ENCODE assay signal across 25 cellular contexts in the genomic region with DNA sequence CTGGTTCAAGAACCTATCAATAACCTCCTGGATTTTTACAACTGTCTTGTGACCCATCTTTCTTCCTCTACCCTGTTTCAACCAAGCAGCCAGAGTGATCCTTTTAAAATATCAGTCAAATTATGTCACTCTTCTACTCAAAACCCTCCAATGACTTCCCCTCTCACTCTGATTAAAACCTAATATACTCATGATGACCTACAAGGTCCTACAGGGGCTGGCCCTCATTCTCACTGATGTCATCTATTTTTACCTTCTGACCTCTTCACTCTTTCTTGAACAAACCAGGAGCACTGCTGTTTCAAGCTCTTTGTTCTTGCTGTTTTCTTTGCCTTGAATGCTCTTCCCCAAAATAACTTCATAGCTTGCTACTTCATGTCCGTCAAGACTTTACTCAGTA. TPM values are rescaled to one million over a fixed set of nuclear protein-coding genes. Genes with fewer than 3 reads are reported as not detected.
A peak's percentile ranks its signal among the peaks of the same experiment; 100 is the strongest.
DNase-seq lines count a peak whose midpoint lies in the region; ATAC-seq, FAIRE-seq and TF ChIP-seq lines count a peak whose summit lies in the region.
"Had no signal": no experiment of that assay in that cellular context is flagged by ENCODE, and none has a peak within 500 bp of the region (broad histone marks: within the 10 kb centered on the region; RNA-seq: fewer than 3 reads in every experiment).

No MANE protein-coding gene starts in this region.

- no CpG with 5 or more reads among the region's 1 CpG for WGBS in mesendoderm (ENCODE audit: extremely low coverage, insufficient coverage, low lambda C conversion rate)

- no peak overlapping the region for H3K56ac ChIP-seq in mesendoderm (ENCODE audit: low read length)

- no peak overlapping the region for H3K23ac ChIP-seq in mesendoderm (ENCODE audit: low read length)

- H3K9me3 Mint-ChIP-seq in stimulated activated effector memory CD8-positive, alpha-beta T cell treated with anti-CD3 and anti-CD28 coated beads, Interleukin-12 subunit alpha, Interleukin-12 subunit beta, amount 100 ng/mL, for 72 hours = no peaks in the 10 kb centered on the region
- H3K9me3 Mint-ChIP-seq: CD14-positive monocyte; CD4-positive, alpha-beta memory T cell; CD4-positive, CD25-positive, alpha-beta regulatory T cell had no signal

- no peak overlapping the region for H4K8ac ChIP-seq in mesendoderm (ENCODE audit: low read depth, low read length)

- H3K4me3 Mint-ChIP-seq in stimulated activated effector memory CD8-positive, alpha-beta T cell treated with anti-CD3 and anti-CD28 coated beads, Interleukin-12 subunit alpha, Interleukin-12 subunit beta, amount 100 ng/mL, for 72 hours = no peak overlapping the region
- H3K4me3 Mint-ChIP-seq: CD14-positive monocyte; CD4-positive, alpha-beta memory T cell; CD4-positive, CD25-positive, alpha-beta regulatory T cell; CD8-positive, alpha-beta memory T cell had no signal

- DNase-seq in GM12891 (ENCODE audit: insufficient read length, low spot score) (no peak), mesendoderm (no peak), NCI-H146 (lab: John Stamatoyannopoulos, UW) (no peak), epidermal melanocyte (ENCODE audit: insufficient read length, low spot score) (no peak)
- DNase-seq in stimulated activated effector memory CD8-positive, alpha-beta T cell treated with anti-CD3 and anti-CD28 coated beads, Interleukin-12 subunit alpha, Interleukin-12 subunit beta, amount 100 ng/mL, for 72 hours (ENCODE audit: low spot score in 2 of 2) = no peak
- DNase-seq: 8988T; ACHN; BE2C; C1 segment of cervical spinal cord; CD4-positive, alpha-beta memory T cell; CD4-positive, CD25-positive, alpha-beta regulatory T cell; CD8-positive, alpha-beta memory T cell; COR-L47; DMS 273 treated with DMSO at 0.1 percent for 48 hours; DMS153; DMS79 treated with DMSO at 0.1 percent for 48 hours; GF-D8 had no signal

- H3K36me3 ChIP-seq in OCI-LY3 (replicated peaks; ENCODE audit: low read depth, low read length) = no peaks in the 10 kb centered on the region
- H3K36me3 ChIP-seq in mesendoderm (ENCODE audit: control insufficient read depth, insufficient read depth, low read length) = no peaks in the 10 kb centered on the region
- H3K36me3 ChIP-seq: BE2C, BLaER1 had no signal

- H3K27ac ChIP-seq in OCI-LY3 (ENCODE audit: low read length) = peak overlapping the region; percentile 24
- no peak overlapping the region for H3K27ac ChIP-seq in mesendoderm (ENCODE audit: low read depth, low read length)
- H3K27ac ChIP-seq: BLaER1 had no signal

- no peaks in the 10 kb centered on the region for H4K20me1 ChIP-seq in OCI-LY3 (ENCODE audit: insufficient read depth, low read length)
- H4K20me1 ChIP-seq: BLaER1 had no signal

- no peak overlapping the region for H3K27ac Mint-ChIP-seq in stimulated activated effector memory CD8-positive, alpha-beta T cell treated with anti-CD3 and anti-CD28 coated beads, Interleukin-12 subunit alpha, Interleukin-12 subunit beta, amount 100 ng/mL, for 72 hours
- H3K27ac Mint-ChIP-seq: CD14-positive monocyte; CD4-positive, alpha-beta memory T cell; CD4-positive, CD25-positive, alpha-beta regulatory T cell; CD8-positive, alpha-beta memory T cell had no signal

- H2BK15ac ChIP-seq in mesendoderm (replicated peaks; ENCODE audit: low read depth) = peak overlapping the region; percentile 6

- no peak overlapping the region for H2BK120ac ChIP-seq in mesendoderm (ENCODE audit: low read depth, low read length)

- no peak overlapping the region for H3K4ac ChIP-seq in mesendoderm (ENCODE audit: low read depth, low read length)

- no peak overlapping the region for H3K18ac ChIP-seq in mesendoderm (ENCODE audit: low read length)

- ATAC-seq in stimulated activated effector memory CD8-positive, alpha-beta T cell treated with anti-CD3 and anti-CD28 coated beads, Interleukin-12 subunit alpha, Interleukin-12 subunit beta, amount 100 ng/mL, for 72 hours = peak; percentile 29
- no peak for ATAC-seq in HG02588 (IDR thresholded peaks at IDR 0.05; ENCODE audit: unreplicated experiment)
- ATAC-seq in GM18519 (IDR thresholded peaks at IDR 0.05; ENCODE audit: low FRiP score, unreplicated experiment) = no peak

- H3K4me2 ChIP-seq in OCI-LY3 (ENCODE audit: low read length) (peak overlapping the region; percentile 45), mesendoderm (ENCODE audit: low read length) (no peak overlapping the region)
- H3K4me2 ChIP-seq: BLaER1 had no signal

- H3K9me3 ChIP-seq in OCI-LY3 (ENCODE audit: insufficient read depth, low read length) = no peaks in the 10 kb centered on the region
- H3K9me3 ChIP-seq: BE2C, BLaER1 had no signal

- TF ChIP-seq CTCF in OCI-LY3 (IDR thresholded peaks at IDR 0.05; ENCODE audit: low read depth, low read length) = no peak

- peak overlapping the region; percentile 25; the same call in 1 of the 2 replicates for H2AFZ ChIP-seq in OCI-LY3 (ENCODE audit: low read depth, low read length)

- H3K79me1 ChIP-seq in mesendoderm (ENCODE audit: low read length) = no peaks in the 10 kb centered on the region

- H3K4me1 ChIP-seq in OCI-LY3 (ENCODE audit: low read length) = peaks cover 41% of the 10 kb centered on the region
- peaks cover 3% of the 10 kb centered on the region for H3K4me1 ChIP-seq in mesendoderm (ENCODE audit: control insufficient read depth, low read depth, low read length)
- H3K4me1 ChIP-seq: BLaER1 had no signal

- H3K79me2 ChIP-seq in OCI-LY3 (ENCODE audit: low read length) = no peaks in the 10 kb centered on the region
- H3K79me2 ChIP-seq in mesendoderm (ENCODE audit: control insufficient read depth, insufficient read depth, low read length) = no peaks in the 10 kb centered on the region

- no peaks in the 10 kb centered on the region for H3K4me1 Mint-ChIP-seq in stimulated activated effector memory CD8-positive, alpha-beta T cell treated with anti-CD3 and anti-CD28 coated beads, Interleukin-12 subunit alpha, Interleukin-12 subunit beta, amount 100 ng/mL, for 72 hours
- H3K4me1 Mint-ChIP-seq: CD4-positive, alpha-beta memory T cell; CD4-positive, CD25-positive, alpha-beta regulatory T cell; CD8-positive, alpha-beta memory T cell had no signal

- no peak overlapping the region for H4K5ac ChIP-seq in mesendoderm (ENCODE audit: low read length)

- TF ChIP-seq POLR2A in GM12891 (IDR thresholded peaks at IDR 0.05; ENCODE audit: low read depth, low read length) = no peak

- H2BK5ac ChIP-seq in mesendoderm (ENCODE audit: low read length) = no peak overlapping the region

- no peak for FAIRE-seq in GM12891 (lab: Jason Lieb, UNC)
- FAIRE-seq: A204.1, G401.6 had no signal

- H3K9ac ChIP-seq in OCI-LY3 (ENCODE audit: low read length) (no peak overlapping the region), mesendoderm (ENCODE audit: low read length) (no peak overlapping the region)
- H3K9ac ChIP-seq: BLaER1 had no signal

- H3K36me3 Mint-ChIP-seq in stimulated activated effector memory CD8-positive, alpha-beta T cell treated with anti-CD3 and anti-CD28 coated beads, Interleukin-12 subunit alpha, Interleukin-12 subunit beta, amount 100 ng/mL, for 72 hours = no peaks in the 10 kb centered on the region
- H3K36me3 Mint-ChIP-seq: CD14-positive monocyte; CD4-positive, alpha-beta memory T cell; CD4-positive, CD25-positive, alpha-beta regulatory T cell; CD8-positive, alpha-beta memory T cell had no signal

- H3K27me3 ChIP-seq in OCI-LY3 (ENCODE audit: low read depth, low read length) = no peaks in the 10 kb centered on the region
- H3K27me3 ChIP-seq in mesendoderm (ENCODE audit: insufficient read depth, low read length, poor library complexity) = no peaks in the 10 kb centered on the region
- H3K27me3 ChIP-seq: BE2C, BLaER1 had no signal

- no peak overlapping the region for H2AK5ac ChIP-seq in mesendoderm (ENCODE audit: low read length)

- H3K4me3 ChIP-seq in OCI-LY3 (ENCODE audit: low read length) (no peak overlapping the region), mesendoderm (ENCODE audit: low read length) (no peak overlapping the region)
- H3K4me3 ChIP-seq: BLaER1 had no signal

TF ChIP-seq in GM12891, 5 proteins besides CTCF, POLR2A, EP300 and RAD21:
- TF ChIP-seq SPI1 (IDR thresholded peaks at IDR 0.05; ENCODE audit: low read depth, low read length) (peak; percentile 31), POU2F2 (IDR thresholded peaks at IDR 0.05; ENCODE audit: low read depth, low read length) (no peak)

RNA-seq across cellular contexts. Expression of a gene that starts 48.5 kb away (rescaled TPM):
- not detected for polyA plus RNA-seq in GM12891 (2012; ENCODE audit: low read depth, missing spikeins)
- polyA plus RNA-seq in mesendoderm (2013, experiment 1 of 2) = not detected
- not detected for polyA plus RNA-seq in mesendoderm (2013, experiment 2 of 2)
- polyA plus RNA-seq: AG04450; CD14-positive monocyte; CD8-positive, alpha-beta memory T cell had no signal
